In genomic region chr17:27494192-27495091, GRCh38 we compare ENCODE assay signal across 8 cellular contexts. TPM values are rescaled to one million over a fixed set of nuclear protein-coding genes. Genes with fewer than 3 reads are reported as not detected.
DNase-seq lines count a peak whose midpoint lies in the region; ATAC-seq and TF ChIP-seq lines count a peak whose summit lies in the region.
"Had no signal": no experiment of that assay in that cellular context is flagged by ENCODE, and none has a peak within 500 bp of the region (broad histone marks: within the 10 kb centered on the region; RNA-seq: fewer than 3 reads in every experiment).

No MANE protein-coding gene starts in this region.

- H3K4me1 Mint-ChIP-seq in osteocyte (ENCODE audit: unreplicated experiment) = peaks cover 67% of the 10 kb centered on the region

- no peaks in the 10 kb centered on the region for H3K36me3 Mint-ChIP-seq in osteocyte (ENCODE audit: unreplicated experiment)

- peak overlapping the region; percentile 80 for H3K27ac Mint-ChIP-seq in osteocyte (ENCODE audit: unreplicated experiment)
- H3K27ac Mint-ChIP-seq: T-helper 1 cell treated with Interleukin-12 subunit alpha and Interleukin-12 subunit beta and Interleukin-4 antibody, amounts not matched to agents 30 μg/mL and 1 μg/mL, for 36 hours had no signal

- DNase-seq in HAP-1 (ENCODE audit: low spot score in 2 of 2) = peak; percentile 61 to 74
- no peak for DNase-seq in SK-N-MC (ENCODE audit: low read depth, low spot score)
- peak; percentile 48 for DNase-seq in glomerular visceral epithelial cell (ENCODE audit: extremely low spot score)
- no peak for DNase-seq in osteocyte (ENCODE audit: extremely low spot score, unreplicated experiment)
- DNase-seq in NCI-H2081 treated with DMSO at 0.1 percent for 48 hours (lab: John Stamatoyannopoulos, UW) = no peak
- DNase-seq in stimulated activated naive CD4-positive, alpha-beta T cell treated with Interleukin-2 at 50 U/mL for 16 hours (lab: John Stamatoyannopoulos, UW) = no peak

- no peaks in the 10 kb centered on the region for H3K9me3 ChIP-seq in HAP-1
- no peaks in the 10 kb centered on the region for H3K9me3 ChIP-seq in SK-N-MC (ENCODE audit: low read depth, low read length)

- H3K36me3 ChIP-seq in HAP-1 (replicated peaks) (no peaks in the 10 kb centered on the region), SK-N-MC (ENCODE audit: insufficient read depth, low read length) (no peaks in the 10 kb centered on the region)

- in situ Hi-C loops in HAP-1 (cut with MboI; ENCODE audit: low sequenced_read_pairs) = no loop called here

- no peaks in the 10 kb centered on the region for H3K27me3 ChIP-seq in HAP-1 (ENCODE audit: low read depth)

- H3K9me3 Mint-ChIP-seq in osteocyte (ENCODE audit: unreplicated experiment) = no peaks in the 10 kb centered on the region

- H3K4me1 ChIP-seq in HAP-1 = peaks cover 43% of the 10 kb centered on the region

- H3K4me3 Mint-ChIP-seq in osteocyte (ENCODE audit: unreplicated experiment) = no peak overlapping the region
- H3K4me3 Mint-ChIP-seq: T-helper 1 cell treated with Interleukin-12 subunit alpha and Interleukin-12 subunit beta and Interleukin-4 antibody, amounts not matched to agents 30 μg/mL and 1 μg/mL, for 36 hours had no signal

- TF ChIP-seq CTCF in osteocyte (IDR thresholded peaks at IDR 0.05) = peak; percentile 49

- H3K9ac ChIP-seq in SK-N-MC (ENCODE audit: insufficient read length) = no peak overlapping the region

- no peaks in the 10 kb centered on the region for H3K27me3 Mint-ChIP-seq in osteocyte (ENCODE audit: unreplicated experiment)

- H3K4me3 ChIP-seq in HAP-1 (no peak overlapping the region), SK-N-MC (peak overlapping the region; percentile 28)

- no peak for ATAC-seq in HG03460 (IDR thresholded peaks at IDR 0.05; ENCODE audit: unreplicated experiment)

- peak overlapping the region; percentile 58; the same call in 1 of the 2 replicates for H3K27ac ChIP-seq in SK-N-MC

RNA-seq across cellular contexts. Expression of gene KSR1, which starts 38.2 kb away (rescaled TPM):
- 56.0 and 63.4 TPM in 2 replicates for total RNA-seq in osteocyte

Comparison
In these comparisons a context has a peak if more than half of its experiments do, and no peak if none do; other contexts are left out.
1. DNase-seq: peak in HAP-1 (2 of 2) and glomerular visceral epithelial cell (single experiment); none in SK-N-MC (single experiment), osteocyte (single experiment), NCI-H2081 treated with DMSO at 0.1 percent for 48 hours (single experiment) and stimulated activated naive CD4-positive, alpha-beta T cell treated with Interleukin-2 at 50 U/mL for 16 hours (single experiment).